Comparison of ENCODE assay signal across 9 cellular contexts in the genomic region with DNA sequence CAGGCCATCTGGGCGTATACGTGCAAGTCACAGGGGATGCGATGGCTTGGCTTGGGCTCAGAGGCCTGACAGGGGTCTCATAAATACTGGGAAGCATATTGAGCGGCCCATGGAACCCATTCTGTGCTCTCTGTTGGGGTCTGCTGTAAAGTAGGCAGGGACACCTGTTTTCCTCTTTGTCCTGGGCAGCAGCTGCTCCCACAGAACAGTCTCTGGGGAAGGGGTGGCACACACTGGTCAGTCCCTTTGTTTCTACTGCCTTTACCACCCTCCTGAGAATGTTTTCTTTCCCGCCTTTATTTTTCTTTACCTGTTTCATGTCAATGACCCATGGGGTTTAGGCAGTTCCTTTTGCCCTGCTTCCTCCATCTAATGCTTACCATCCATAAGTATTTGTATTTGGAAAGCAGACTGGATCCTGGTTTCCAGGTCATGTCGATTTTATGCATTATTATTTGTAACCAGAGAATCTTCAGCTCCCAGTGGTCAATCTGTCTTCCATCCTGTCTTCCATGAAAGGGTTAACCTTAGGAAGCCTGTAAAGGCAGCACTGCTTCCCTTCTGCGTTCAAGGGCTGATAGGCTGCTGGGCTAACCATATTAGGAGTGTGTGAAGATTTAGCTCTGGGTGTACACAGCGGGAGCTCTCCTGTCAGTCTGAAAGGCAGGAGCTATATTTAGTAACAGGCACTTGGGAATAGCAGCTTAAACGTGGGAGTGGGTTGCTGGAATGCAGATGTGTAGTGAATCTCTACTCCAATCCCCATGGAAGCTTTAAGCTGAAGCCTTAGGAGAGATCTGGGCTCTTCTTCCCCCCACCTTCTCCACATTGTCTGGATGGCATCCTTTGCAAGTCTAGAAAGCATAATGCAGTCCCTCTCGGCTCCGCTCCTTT.
DNase-seq lines count a peak whose midpoint lies in the region; ATAC-seq and TF ChIP-seq lines count a peak whose summit lies in the region.
"Had no signal": no experiment of that assay in that cellular context is flagged by ENCODE, and none has a peak within 500 bp of the region (broad histone marks: within the 10 kb centered on the region; RNA-seq: fewer than 3 reads in every experiment).

No MANE protein-coding gene starts in this region.

- H3K4me3 ChIP-seq in WERI-Rb-1 (ENCODE audit: low read depth, low read length) (no peak overlapping the region), stomach smooth muscle (ENCODE audit: low read length in 2 of 2) (peak overlapping the region in 1 of 2 donors; percentile 64)

- peaks cover 14% of the 10 kb centered on the region for H3K4me1 ChIP-seq in stomach smooth muscle (ENCODE audit: control insufficient read depth, insufficient read depth, low read length)

- peak overlapping the region in 1 of 2 donors; percentile 52 for H3K9ac ChIP-seq in stomach smooth muscle (ENCODE audit: low read length in 2 of 2)

- DNase-seq in HuH-7.5 (ENCODE audit: low spot score) (peak; percentile 48), WERI-Rb-1 (peak; percentile 57), iPS DF 4.7 (ENCODE audit: extremely low read depth, low spot score) (peak; percentile 93), GM20000 (ENCODE audit: low spot score) (no peak), GOT3 (lab: John Stamatoyannopoulos, UW) (no peak)
- DNase-seq: dermis blood vessel endothelial cell had no signal

- H3K36me3 ChIP-seq in WERI-Rb-1 = no peaks in the 10 kb centered on the region
- H3K36me3 ChIP-seq in stomach smooth muscle (ENCODE audit: control insufficient read depth in 2 of 2, insufficient read depth in 2 of 2, low read length in 2 of 2) = no peaks in the 10 kb centered on the region

- no peak for ATAC-seq in GM18870 (IDR thresholded peaks at IDR 0.05; ENCODE audit: unreplicated experiment)
- no peak for ATAC-seq in GM19395 (IDR thresholded peaks at IDR 0.05; ENCODE audit: unreplicated experiment)

- H3K9me3 ChIP-seq in WERI-Rb-1 (ENCODE audit: severe bottlenecking) (no peaks in the 10 kb centered on the region), stomach smooth muscle (ENCODE audit: control insufficient read depth in 2 of 2, low read length in 2 of 2) (no peaks in the 10 kb centered on the region)

- TF ChIP-seq CTCF in WERI-Rb-1 (IDR thresholded peaks at IDR 0.05; ENCODE audit: low read depth, low read length) (no peak), GM20000 (IDR thresholded peaks at IDR 0.05; ENCODE audit: extremely low read depth, missing control alignments) (no peak)

- H3K27ac ChIP-seq in WERI-Rb-1 = no peak overlapping the region
- peak overlapping the region; percentile 58 for H3K27ac ChIP-seq in stomach smooth muscle (ENCODE audit: low read length)

- H3K27me3 ChIP-seq in WERI-Rb-1 (ENCODE audit: insufficient read depth, low read depth, severe bottlenecking) (no peaks in the 10 kb centered on the region), stomach smooth muscle (ENCODE audit: control insufficient read depth in 1 of 2, insufficient read depth in 2 of 2, low read length in 2 of 2) (no peaks in the 10 kb centered on the region)

Comparison
In these comparisons a context has a peak if more than half of its experiments do, and no peak if none do; other contexts are left out.
1. DNase-seq: peak in HuH-7.5 (single experiment), WERI-Rb-1 (single experiment) and iPS DF 4.7 (single experiment); none in GM20000 (single experiment) and GOT3 (single experiment).